In genomic region chr14:52142504-52142903, GRCh38 we compare ENCODE assay signal across 34 cellular contexts.
"Had no signal": no experiment of that assay in that cellular context is flagged by ENCODE, and none has a peak within 500 bp of the region (broad histone marks: within the 10 kb centered on the region; RNA-seq: fewer than 3 reads in every experiment).

No MANE protein-coding gene starts in this region.

- H3K9me3 ChIP-seq: adrenal gland, body of pancreas, breast epithelium had no signal

- H3K36me3 ChIP-seq: adrenal gland, brain microvascular endothelial cell, breast epithelium had no signal

- FAIRE-seq: astrocyte, TTC549 had no signal

- H3K4me3 ChIP-seq: adrenal gland, body of pancreas, breast epithelium had no signal

- ATAC-seq: activated CD8-positive, alpha-beta T cell treated with anti-CD3 and anti-CD28 coated beads for 36 hours; activated naive CD4-positive, alpha-beta T cell treated with anti-CD3 and anti-CD28 coated beads, Interleukin-2, amount 50 U/mL, for 72 hours; activated T-cell treated with anti-CD3 and anti-CD28 coated beads, Interleukin-2, amount 50 U/mL, for 4 hours; activated T-cell treated with anti-CD3 and anti-CD28 coated beads, Interleukin-2, amount 50 U/mL, for 72 hours; activated T-helper 17 cell treated with anti-CD3 and anti-CD28 coated beads, Interleukin-2, amount 50 U/mL, for 72 hours; body of pancreas had no signal

- H3K27me3 ChIP-seq: adrenal gland, body of pancreas, brain microvascular endothelial cell, breast epithelium had no signal

- H3K4me1 ChIP-seq: adrenal gland, body of pancreas, breast epithelium had no signal

- H3K27ac ChIP-seq: adrenal gland, body of pancreas, brain microvascular endothelial cell, breast epithelium, VCaP had no signal

- DNase-seq: activated B cell treated with CpG ODN at 0.5 μM for 24 hours; activated CD4-positive, alpha-beta memory T cell treated with anti-CD3 and anti-CD28 coated beads for 36 hours; activated CD4-positive, alpha-beta T cell treated with anti-CD3 and anti-CD28 coated beads for 4 hours; activated CD4-positive, alpha-beta T cell treated with anti-CD3 and anti-CD28 coated beads, Interleukin-2, amount 10 ng/mL, durations not matched to agents 24 days and 14 days; activated CD4-positive, alpha-beta T cell treated with anti-CD3 and anti-CD28 coated beads, Interleukin-2, amount 50 U/mL, for 1 hour; activated CD4-positive, alpha-beta T cell treated with anti-CD3 and anti-CD28 coated beads, Interleukin-2, amount 50 U/mL, for 4 hours; activated CD4-positive, CD25-positive, alpha-beta regulatory T cell treated with anti-CD3 and anti-CD28 coated beads, Interleukin-2, amount 50 U/mL, for 72 hours; activated CD8-positive, alpha-beta memory T cell treated with anti-CD3 and anti-CD28 coated beads, Interleukin-2, amount 50 U/mL, for 4 hours; activated CD8-positive, alpha-beta T cell treated with anti-CD3 and anti-CD28 coated beads for 36 hours; activated effector memory CD4-positive, alpha-beta T cell treated with anti-CD3 and anti-CD28 coated beads, Interleukin-2, amount 50 U/mL, for 16 hours; activated gamma-delta T cell treated with Interleukin-2 at 50 U/mL for 16 hours; activated naive CD4-positive, alpha-beta T cell; activated naive CD4-positive, alpha-beta T cell treated with anti-CD3 and anti-CD28 coated beads for 36 hours; activated naive CD4-positive, alpha-beta T cell treated with anti-CD3 and anti-CD28 coated beads, Interleukin-2, amount 50 U/mL, for 16 hours; activated naive CD8-positive, alpha-beta T cell treated with anti-CD3 and anti-CD28 coated beads for 36 hours; activated T-cell treated with anti-CD3 and anti-CD28 coated beads for 4 hours; activated T-cell treated with anti-CD3 and anti-CD28 coated beads, Interleukin-2, amount 50 U/mL, for 1 hour; activated T-cell treated with anti-CD3 and anti-CD28 coated beads, Interleukin-2, amount 50 U/mL, for 4 hours; activated T-cell treated with anti-CD3 and anti-CD28 coated beads, Interleukin-2, amount 50 U/mL, for 72 hours; adrenal gland; amniotic stem cell; aorta; body of pancreas; brain microvascular endothelial cell; central memory CD4-positive, alpha-beta T cell; T-helper 1 cell; T-helper 2 cell; T-helper 9 cell had no signal
